8 cellular contexts compared by ENCODE assay signal in the genomic region with DNA sequence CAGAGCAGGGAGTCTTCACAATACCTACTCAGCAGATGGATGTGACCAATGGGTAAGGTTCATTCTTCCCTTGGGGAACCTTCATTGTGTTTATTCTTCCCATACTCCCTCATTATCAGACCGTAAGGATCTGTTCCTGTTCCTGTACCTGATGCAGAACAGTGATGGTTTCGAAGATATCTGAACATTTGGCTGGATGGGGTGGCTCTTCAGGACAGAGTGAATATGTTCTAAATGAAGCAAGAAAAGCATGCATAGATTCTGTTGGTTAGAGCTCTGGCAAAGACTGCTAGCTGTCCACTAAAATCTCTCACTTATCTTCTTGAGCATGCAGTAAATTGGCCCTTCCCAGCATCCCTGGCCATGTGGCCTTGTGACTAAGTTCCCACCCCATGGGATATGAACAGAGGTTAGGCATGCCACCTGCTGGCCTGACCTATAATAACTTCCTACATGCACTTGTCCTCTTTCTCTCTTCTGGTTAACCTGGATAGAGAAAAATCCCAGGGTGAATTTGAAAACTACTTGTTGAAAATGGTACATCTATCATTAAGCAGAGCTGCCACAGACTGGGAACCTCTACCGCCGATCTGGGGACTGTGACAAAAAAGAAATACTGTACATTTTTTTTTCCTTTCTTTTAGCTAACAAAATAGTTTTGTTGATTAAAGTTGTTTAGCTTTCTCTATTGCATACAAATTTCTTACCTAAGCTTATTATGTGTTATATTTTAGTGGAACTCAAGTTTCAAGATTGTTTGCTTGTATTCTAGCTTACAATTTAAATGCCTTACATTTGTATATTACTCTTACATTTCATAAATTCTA.
DNase-seq lines count a peak whose midpoint lies in the region; ATAC-seq, FAIRE-seq and TF ChIP-seq lines count a peak whose summit lies in the region.

No MANE protein-coding gene starts in this region.

- 25% methylated on average over 4 of the region's 4 CpGs for WGBS in HepG2 (ENCODE audit: low lambda C conversion rate)

- no peaks in the 10 kb centered on the region for H3K79me2 ChIP-seq in HepG2 (ENCODE audit: insufficient read depth, low read length)

- intact Hi-C loops in A673 (cut with micrococcal nuclease; ENCODE audit: unreplicated experiment) (loop anchor here (5.0 to 10.0 kb wide), 5 partner anchors 383 to 696 kb away; partner anchors contain the start of gene PPP3CA), HepG2 (cut with micrococcal nuclease; ENCODE audit: unreplicated experiment) (loop anchor here (1.0 to 5.0 kb wide), 5 partner anchors 363 to 823 kb away; partner anchors contain the start of gene PPP3CA)

- CTCF ChIA-PET in A673 (lab: Charles Lee) (no interaction called here), HepG2 (lab: Yijun Ruan, JAX; ENCODE audit: low intra/inter-chr PET ratio, low total read pairs) (interaction anchor here (1.4 to 3.1 kb wide), 2 partner anchors 561 to 823 kb away, joined by 8 to 27 read pairs; no protein-coding TSS in a partner anchor)

- no peaks in the 10 kb centered on the region for H3K27me3 ChIP-seq in A673 (replicated peaks; ENCODE audit: insufficient read depth, low read depth, low read length, poor library complexity)
- no peaks in the 10 kb centered on the region for H3K27me3 ChIP-seq in WERI-Rb-1 (ENCODE audit: insufficient read depth, low read depth, severe bottlenecking)
- no peaks in the 10 kb centered on the region for H3K27me3 ChIP-seq in HepG2 (ENCODE audit: control insufficient read depth in 1 of 2, insufficient read depth in 2 of 2, low read length in 2 of 2)

- TF ChIP-seq EP300 in HepG2 (IDR thresholded peaks at IDR 0.05; ENCODE audit: low read depth in 2 of 2, low read length in 2 of 2) (no peak), HepG2 (CRISPR knock-in tag; IDR thresholded peaks at IDR 0.05; ENCODE audit: borderline replicate concordance) (no peak)

- peak; percentile 86 for DNase-seq in A673 (ENCODE audit: low spot score)
- DNase-seq in NCI-H2029 (lab: John Stamatoyannopoulos, UW): peak; percentile 54
- DNase-seq in WERI-Rb-1: peak; percentile 84
- DNase-seq in cerebellar cortex (ENCODE audit: low spot score): peak; percentile 35
- DNase-seq in HepG2 (ENCODE audit: low spot score): peak; percentile 54
- peak; percentile 12 for DNase-seq in stimulated activated CD8-positive, alpha-beta memory T cell treated with anti-CD3 and anti-CD28 coated beads, Interleukin-12 subunit alpha, Interleukin-12 subunit beta, amount 100 ng/mL, for 1 hour (ENCODE audit: low read depth)

- peak; percentile 70 for TF ChIP-seq CTCF in A673 (conservative IDR thresholded peaks at IDR 0.05; ENCODE audit: low read depth, low read length)
- peak; percentile 78 for TF ChIP-seq CTCF in WERI-Rb-1 (IDR thresholded peaks at IDR 0.05; ENCODE audit: low read depth, low read length)
- TF ChIP-seq CTCF in HepG2 (CRISPR knock-in tag; IDR thresholded peaks at IDR 0.05): peak; percentile 85

- in situ Hi-C loops in HepG2 (cut with HindIII; ENCODE audit: extremely low pct_ligation_motif_present, low pct_unique_long_range_greater_than_20kb): loop anchor here (10.0 kb wide), 1 partner anchor 566 kb away; no protein-coding TSS in a partner anchor

- H3K9ac ChIP-seq in HepG2 (ENCODE audit: insufficient read depth, low read depth, low read length): no peak overlapping the region

- POLR2A ChIA-PET in A673 (lab: Charles Lee; ENCODE audit: low non-redundant PET) (no interaction called here), HepG2 (lab: Yijun Ruan, JAX) (no interaction called here)

- H3K27ac ChIP-seq in A673 (ENCODE audit: low read depth, low read length, poor library complexity, severe bottlenecking) (no peak overlapping the region), WERI-Rb-1 (no peak overlapping the region), HepG2 (ENCODE audit: extremely low read length, insufficient read depth, low read length) (no peak overlapping the region)

- no peak overlapping the region for H2AFZ ChIP-seq in HepG2 (ENCODE audit: low read length)

- peak; percentile 83 for ATAC-seq in GM18498 (IDR thresholded peaks at IDR 0.05; ENCODE audit: unreplicated experiment)
- peak; percentile 97 for ATAC-seq in HG02884 (IDR thresholded peaks at IDR 0.05; ENCODE audit: unreplicated experiment)
- ATAC-seq in HepG2: peak; percentile 99

- H3K36me3 ChIP-seq in A673 (ENCODE audit: insufficient read depth, low read length, poor library complexity, severe bottlenecking) (no peaks in the 10 kb centered on the region), WERI-Rb-1 (no peaks in the 10 kb centered on the region), HepG2 (replicated peaks in 1 of 2; ENCODE audit: control insufficient read depth in 1 of 2, insufficient read depth in 2 of 2, low read length in 2 of 2) (no peaks in the 10 kb centered on the region)

- no peak overlapping the region for H3K4me2 ChIP-seq in HepG2 (ENCODE audit: low read depth, low read length)

- peak; percentile 67 for FAIRE-seq in HepG2 (lab: Jason Lieb, UNC)

- no peak overlapping the region for H3K4me3 ChIP-seq in A673 (ENCODE audit: low read depth, low read length, poor library complexity, severe bottlenecking)
- no peak overlapping the region for H3K4me3 ChIP-seq in WERI-Rb-1 (ENCODE audit: low read depth, low read length)
- H3K4me3 ChIP-seq in HepG2 (replicated peaks in 1 of 3; ENCODE audit: insufficient read depth in 1 of 3, low read depth in 2 of 3, low read length in 3 of 3): no peak overlapping the region

- peak; percentile 73 for TF ChIP-seq RAD21 in HepG2 (CRISPR knock-in tag; IDR thresholded peaks at IDR 0.05)

- H3K4me1 ChIP-seq in A673 (ENCODE audit: insufficient read depth, low read length, poor library complexity, severe bottlenecking) (no peaks in the 10 kb centered on the region), HepG2 (ENCODE audit: insufficient read depth, low read length) (no peaks in the 10 kb centered on the region)

- H3K9me3 ChIP-seq in A673 (ENCODE audit: low read depth, low read length, poor library complexity, severe bottlenecking) (no peaks in the 10 kb centered on the region), WERI-Rb-1 (ENCODE audit: severe bottlenecking) (no peaks in the 10 kb centered on the region), HepG2 (ENCODE audit: low read length) (no peaks in the 10 kb centered on the region)

- BruUV-seq in A673 (replicated peaks; lab: Mats Ljungman, UMichigan): no TSS peak
- no TSS peak for BruUV-seq in HepG2 (replicated peaks; lab: Mats Ljungman, UMichigan)

- H4K20me1 ChIP-seq in HepG2 (ENCODE audit: insufficient read depth, low read length): no peaks in the 10 kb centered on the region

- TF ChIP-seq POLR2A in HepG2 (IDR thresholded peaks at IDR 0.05; ENCODE audit: insufficient read depth in 1 of 2, low read depth in 2 of 2, low read length in 2 of 2): no peak

TF ChIP-seq in HepG2, 621 proteins besides CTCF, POLR2A, EP300 and RAD21 (continues in another document):
- peak; percentile 92 for TF ChIP-seq STAG1 (CRISPR knock-in tag; IDR thresholded peaks at IDR 0.05)
- no peak for TF ChIP-seq BCL6 (CRISPR knock-in tag; IDR thresholded peaks at IDR 0.05)
- TF ChIP-seq ZMYM4 (CRISPR knock-in tag; IDR thresholded peaks at IDR 0.05): peak; percentile 39; the same call in 1 of the 2 replicates
- TF ChIP-seq ZNF713 (CRISPR knock-in tag; IDR thresholded peaks at IDR 0.05): no peak
- no peak for TF ChIP-seq ZNF569 (CRISPR knock-in tag; IDR thresholded peaks at IDR 0.05; ENCODE audit: borderline replicate concordance)
- TF ChIP-seq NFKB2 (CRISPR knock-in tag; IDR thresholded peaks at IDR 0.05; ENCODE audit: borderline replicate concordance): no peak
- TF ChIP-seq KAT8 (CRISPR knock-in tag; IDR thresholded peaks at IDR 0.05): no peak
- TF ChIP-seq ZBTB34 (CRISPR knock-in tag; IDR thresholded peaks at IDR 0.05): 0 out of 2 replicates have a peak, but pooled peaks have one; percentile 31
- TF ChIP-seq ZNF558 (CRISPR knock-in tag; IDR thresholded peaks at IDR 0.05; ENCODE audit: borderline replicate concordance): no peak
- no peak for TF ChIP-seq MAFG (CRISPR knock-in tag; IDR thresholded peaks at IDR 0.05)
- peak; percentile 55; the same call in 1 of the 2 replicates for TF ChIP-seq TFDP1 (CRISPR knock-in tag; IDR thresholded peaks at IDR 0.05; ENCODE audit: borderline replicate concordance)
- no peak for TF ChIP-seq ZNF644 (CRISPR knock-in tag; IDR thresholded peaks at IDR 0.05; ENCODE audit: low read depth)
- no peak for TF ChIP-seq HNRNPH1 (optimal IDR thresholded peaks at IDR 0.05; ENCODE audit: low read depth, low read length)
- no peak for TF ChIP-seq ZFP36L1 (CRISPR knock-in tag; IDR thresholded peaks at IDR 0.05)
- no peak for TF ChIP-seq GATAD1 (CRISPR knock-in tag; IDR thresholded peaks at IDR 0.05)

Comparison
In these comparisons a context has a peak if more than half of its experiments do, and no peak if none do; other contexts are left out.
1. DNase-seq: peak in every context shown above with its lines; median percentile 86 in A673; 84 in WERI-Rb-1; 54 in NCI-H2029; 54 in HepG2; 35 in cerebellar cortex; 12 in stimulated activated CD8-positive, alpha-beta memory T cell treated with anti-CD3 and anti-CD28 coated beads, Interleukin-12 subunit alpha, Interleukin-12 subunit beta, amount 100 ng/mL, for 1 hour.